ENCODE assay signal across 22 cellular contexts in the genomic region with DNA sequence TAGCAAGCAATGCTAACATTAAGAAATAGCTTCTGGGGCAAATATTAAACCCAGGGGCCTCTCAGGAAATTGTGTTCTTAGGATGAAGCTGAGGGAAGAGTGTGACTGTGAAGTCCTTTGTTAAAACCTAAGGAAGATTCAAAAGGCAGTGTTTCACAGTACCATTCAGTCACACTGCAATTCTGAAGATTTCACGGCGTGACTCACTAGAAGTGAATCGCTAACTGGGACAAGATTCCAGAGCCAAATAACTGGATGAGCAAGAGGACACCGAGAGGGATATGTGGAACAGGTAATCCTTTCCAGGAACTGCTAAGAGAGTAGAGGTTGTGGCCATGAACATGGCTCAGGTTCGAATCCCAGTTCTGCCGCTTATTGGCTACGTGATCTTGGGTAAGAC.
DNase-seq lines count a peak whose midpoint lies in the region; ATAC-seq and TF ChIP-seq lines count a peak whose summit lies in the region.
"Had no signal": no experiment of that assay in that cellular context is flagged by ENCODE, and none has a peak within 500 bp of the region (broad histone marks: within the 10 kb centered on the region; RNA-seq: fewer than 3 reads in every experiment).

No MANE protein-coding gene starts in this region.

- H3K9me3 Mint-ChIP-seq in neural progenitor cell (no peaks in the 10 kb centered on the region), WTC11 (peaks cover under 1% of the 10 kb centered on the region; the same call in 1 of the 2 replicates)
- H3K9me3 Mint-ChIP-seq: activated T-cell treated with anti-CD3 and anti-CD28 coated beads, Interleukin-2, amount 50 U/mL, for 4 hours had no signal

- H3K27ac ChIP-seq in PC-3 (ENCODE audit: low read length) (0 out of 2 replicates have a peak overlapping the region, but pooled peaks have one; percentile 16), mammary epithelial cell (ENCODE audit: insufficient read depth, low read depth, low read length) (no peak overlapping the region), neural progenitor cell (no peak overlapping the region)
- H3K27ac ChIP-seq: suprapubic skin, WERI-Rb-1 had no signal

- peak overlapping the region; percentile 42; the same call in 1 of the 2 replicates for H2AFZ ChIP-seq in PC-3 (ENCODE audit: low read length)
- H2AFZ ChIP-seq in mammary epithelial cell (ENCODE audit: low read depth, low read length), result peak overlapping the region; percentile 5
- no peak overlapping the region for H2AFZ ChIP-seq in neural progenitor cell (replicated peaks)

- H3K4me2 ChIP-seq in PC-3 (ENCODE audit: low read length), result peak overlapping the region; percentile 23
- no peak overlapping the region for H3K4me2 ChIP-seq in mammary epithelial cell (ENCODE audit: insufficient read depth, low read depth, low read length)
- no peak overlapping the region for H3K4me2 ChIP-seq in neural progenitor cell

- H3K9ac ChIP-seq in PC-3 (ENCODE audit: low read length) (no peak overlapping the region), mammary epithelial cell (ENCODE audit: insufficient read depth, low read length) (no peak overlapping the region), neural progenitor cell (no peak overlapping the region)

- no peaks in the 10 kb centered on the region for H3K9me2 ChIP-seq in PC-3 (replicated peaks; ENCODE audit: low read length)

- H4K20me1 ChIP-seq in PC-3 (ENCODE audit: low read length) (no peaks in the 10 kb centered on the region), mammary epithelial cell (ENCODE audit: insufficient read depth, low read length) (no peaks in the 10 kb centered on the region), neural progenitor cell (ENCODE audit: low read depth) (no peaks in the 10 kb centered on the region)

- POLR2A ChIA-PET in PC-3 (lab: Charles Lee; ENCODE audit: unreplicated experiment), result no interaction called here
- POLR2A ChIA-PET in WTC11 (lab: Charles Lee), result no interaction called here

- 81% methylated on average over 7 of the region's 7 CpGs for WGBS in mammary epithelial cell (ENCODE audit: low coverage, missing lambda C conversion rate)

- no peak overlapping the region for H3K4me3 Mint-ChIP-seq in neural progenitor cell
- no peak overlapping the region for H3K4me3 Mint-ChIP-seq in WTC11
- H3K4me3 Mint-ChIP-seq: activated CD4-positive, alpha-beta memory T cell treated with anti-CD3 and anti-CD28 coated beads, Interleukin-2, amount 10 ng/mL, durations not matched to agents 7 days and 5 days; activated T-cell treated with anti-CD3 and anti-CD28 coated beads, Interleukin-2, amount 50 U/mL, for 4 hours; brain; dendritic cell treated with granulocyte-macrophage colony-stimulating factor and Interleukin-4, amounts not matched to agents 40 ng/mL and 50 ng/mL, for 4 days; mesothelial cell of epicardium had no signal

- H3K4me1 ChIP-seq in PC-3 (ENCODE audit: insufficient read depth, low read length), result peaks cover 12% of the 10 kb centered on the region
- no peaks in the 10 kb centered on the region for H3K4me1 ChIP-seq in mammary epithelial cell (ENCODE audit: insufficient read depth, low read length)
- no peaks in the 10 kb centered on the region for H3K4me1 ChIP-seq in neural progenitor cell
- H3K4me1 ChIP-seq: suprapubic skin had no signal

- BruUV-seq in PC-3 (replicated peaks; lab: Mats Ljungman, UMichigan), result no TSS peak
- BruUV-seq in mammary epithelial cell (replicated peaks; lab: Mats Ljungman, UMichigan), result no TSS peak

- CTCF ChIA-PET in PC-3 (lab: Charles Lee), result no interaction called here
- CTCF ChIA-PET in mammary epithelial cell (lab: Charles Lee; ENCODE audit: low non-redundant PET), result no interaction called here
- CTCF ChIA-PET in WTC11 (lab: Charles Lee), result interaction anchor here (0.6 to 0.7 kb wide), 2 partner anchors 177 to 595 kb away, joined by 3 read pairs; no protein-coding TSS in a partner anchor

- no peaks in the 10 kb centered on the region for H3K9me3 ChIP-seq in PC-3 (ENCODE audit: low read length)
- no peaks in the 10 kb centered on the region for H3K9me3 ChIP-seq in mammary epithelial cell (replicated peaks; ENCODE audit: insufficient read depth, low read length)
- H3K9me3 ChIP-seq in neural progenitor cell (ENCODE audit: low read depth), result no peaks in the 10 kb centered on the region
- H3K9me3 ChIP-seq: suprapubic skin had no signal

- H3K27me3 Mint-ChIP-seq in neural progenitor cell (ENCODE audit: insufficient read depth, low read depth), result peaks cover 4% of the 10 kb centered on the region
- no peaks in the 10 kb centered on the region for H3K27me3 Mint-ChIP-seq in WTC11 (ENCODE audit: low read depth)

- H3K36me3 ChIP-seq in PC-3 (ENCODE audit: low read depth, low read length) (no peaks in the 10 kb centered on the region), mammary epithelial cell (ENCODE audit: insufficient read depth, low read length) (no peaks in the 10 kb centered on the region), neural progenitor cell (no peaks in the 10 kb centered on the region)
- H3K36me3 ChIP-seq: suprapubic skin, WERI-Rb-1 had no signal

- H3F3A ChIP-seq in PC-3 (ENCODE audit: low read length, unreplicated experiment) (no peaks in the 10 kb centered on the region), neural progenitor cell (ENCODE audit: low read depth) (no peaks in the 10 kb centered on the region)

- intact Hi-C loops in PC-3 (cut with micrococcal nuclease) (no loop called here), mammary epithelial cell (cut with micrococcal nuclease) (no loop called here)

- no peaks in the 10 kb centered on the region for H3K36me3 Mint-ChIP-seq in neural progenitor cell
- no peaks in the 10 kb centered on the region for H3K36me3 Mint-ChIP-seq in WTC11
- H3K36me3 Mint-ChIP-seq: brain, mesothelial cell of epicardium had no signal

- peaks cover 14% of the 10 kb centered on the region for H3K4me1 Mint-ChIP-seq in neural progenitor cell
- peaks cover 9% of the 10 kb centered on the region for H3K4me1 Mint-ChIP-seq in WTC11
- H3K4me1 Mint-ChIP-seq: activated CD4-positive, alpha-beta memory T cell treated with anti-CD3 and anti-CD28 coated beads, Interleukin-2, amount 10 ng/mL, durations not matched to agents 7 days and 5 days; mesothelial cell of epicardium had no signal

- TF ChIP-seq CTCF in PC-3 (conservative IDR thresholded peaks at IDR 0.05; ENCODE audit: low read depth, low read length), result no peak
- no peak for TF ChIP-seq CTCF in mammary epithelial cell (conservative IDR thresholded peaks at IDR 0.05 in 1 of 2, IDR thresholded peaks at IDR 0.05 in 1 of 2; ENCODE audit: extremely low read depth in 1 of 2, insufficient read depth in 1 of 2, low read depth in 1 of 2, low read length in 2 of 2)
- no peak for TF ChIP-seq CTCF in neural progenitor cell (IDR thresholded peaks at IDR 0.05)
- TF ChIP-seq CTCF in WTC11 (IDR thresholded peaks at IDR 0.05), result no peak

- dilution Hi-C loops in mammary epithelial cell (cut with HindIII; ENCODE audit: low sequenced_read_pairs), result no loop called here

- ATAC-seq in PC-3, result peak; percentile 84
- no peak for ATAC-seq in GM18517 (IDR thresholded peaks at IDR 0.05; ENCODE audit: unreplicated experiment)
- no peak for ATAC-seq in WTC11
- ATAC-seq: activated T-cell treated with anti-CD3 and anti-CD28 coated beads, Interleukin-2, amount 50 U/mL, for 4 hours; sciatic nerve had no signal

- peak; percentile 38 for DNase-seq in Daoy (ENCODE audit: low read depth)
- peak; percentile 84 for DNase-seq in PC-3
- DNase-seq in mammary epithelial cell, result peak; percentile 56
- DNase-seq in neural progenitor cell (ENCODE audit: low spot score), result no peak
- DNase-seq in T-helper 2 cell, result no peak
- DNase-seq in WTC11 (ENCODE audit: low spot score), result no peak
- DNase-seq in GM19238 (ENCODE audit: insufficient read length, low spot score), result no peak
- DNase-seq: activated CD4-positive, alpha-beta memory T cell treated with anti-CD3 and anti-CD28 coated beads, Interleukin-2, amount 10 ng/mL, durations not matched to agents 7 days and 5 days; activated naive CD4-positive, alpha-beta T cell treated with anti-CD3 and anti-CD28 coated beads, Interleukin-2, amount 50 U/mL, for 16 hours; activated T-cell treated with anti-CD3 and anti-CD28 coated beads, Interleukin-2, amount 50 U/mL, for 4 hours; kidney glomerular epithelial cell; NCI-H1092; NCI-H82; nucleus accumbens; RPMI8226; WERI-Rb-1 had no signal

- no peak overlapping the region for H3K4me3 ChIP-seq in PC-3 (ENCODE audit: low read length)
- H3K4me3 ChIP-seq in mammary epithelial cell (replicated peaks in 1 of 3; ENCODE audit: insufficient read depth in 1 of 3, low read depth in 2 of 3, low read length in 3 of 3), result no peak overlapping the region
- no peak overlapping the region for H3K4me3 ChIP-seq in neural progenitor cell
- H3K4me3 ChIP-seq: suprapubic skin had no signal

- H3K79me2 ChIP-seq in PC-3 (ENCODE audit: low read length), result no peaks in the 10 kb centered on the region
- no peaks in the 10 kb centered on the region for H3K79me2 ChIP-seq in mammary epithelial cell (ENCODE audit: insufficient read depth, low read length)
- H3K79me2 ChIP-seq in neural progenitor cell (ENCODE audit: low read depth), result no peaks in the 10 kb centered on the region

- in situ Hi-C loops in mammary epithelial cell (cut with MboI; ENCODE audit: low sequenced_read_pairs in 2 of 2), result no loop called here

- H3K27me3 ChIP-seq in PC-3 (ENCODE audit: low read length) (no peaks in the 10 kb centered on the region), mammary epithelial cell (ENCODE audit: insufficient read depth, low read length) (no peaks in the 10 kb centered on the region), neural progenitor cell (no peaks in the 10 kb centered on the region)
- H3K27me3 ChIP-seq: suprapubic skin had no signal

- H3K27ac Mint-ChIP-seq in neural progenitor cell (peak overlapping the region; percentile 68), WTC11 (no peak overlapping the region)
- H3K27ac Mint-ChIP-seq: activated CD4-positive, alpha-beta memory T cell treated with anti-CD3 and anti-CD28 coated beads, Interleukin-2, amount 10 ng/mL, durations not matched to agents 7 days and 5 days; brain; mesothelial cell of epicardium had no signal

TF ChIP-seq in WTC11, 78 proteins besides CTCF, POLR2A, EP300 and RAD21 (continues in another document):
- TF ChIP-seq RORB (CRISPR knock-in tag; IDR thresholded peaks at IDR 0.05) (no peak), IRF2 (CRISPR knock-in tag; IDR thresholded peaks at IDR 0.05; ENCODE audit: borderline replicate concordance, low read depth) (no peak), FOXJ3 (CRISPR knock-in tag; IDR thresholded peaks at IDR 0.05; ENCODE audit: borderline replicate concordance) (no peak)

Comparison
In these comparisons a context has a peak if more than half of its experiments do, and no peak if none do; other contexts are left out.
1. DNase-seq: peak in Daoy (single experiment), PC-3 (single experiment) and mammary epithelial cell (single experiment); none in neural progenitor cell (single experiment), T-helper 2 cell (0 of 5), WTC11 (single experiment) and GM19238 (single experiment).